ENCODE assay signal across 12 cellular contexts in genomic region chr2:191318729-191319078, GRCh38.
DNase-seq lines count a peak whose midpoint lies in the region; ATAC-seq, FAIRE-seq and TF ChIP-seq lines count a peak whose summit lies in the region.
"Had no signal": no experiment of that assay in that cellular context is flagged by ENCODE, and none has a peak within 500 bp of the region (broad histone marks: within the 10 kb centered on the region; RNA-seq: fewer than 3 reads in every experiment).

No MANE protein-coding gene starts in this region.

- peak; percentile 94 for FAIRE-seq in HepG2 (lab: Jason Lieb, UNC)

- H3K4me3 ChIP-seq in brain microvascular endothelial cell (ENCODE audit: low read depth, low read length) (no peak overlapping the region), HepG2 (replicated peaks in 1 of 3; ENCODE audit: insufficient read depth in 1 of 3, low read depth in 2 of 3, low read length in 3 of 3) (peak overlapping the region in 2 of 3 experiments; percentile 13 to 27; a peak in 5 of 6 replicates)

- intact Hi-C loops in HepG2 (cut with micrococcal nuclease; ENCODE audit: unreplicated experiment): loop anchor here (5.0 kb wide), 1 partner anchor 71 kb away; the partner anchor contains the start of gene MYO1B
- intact Hi-C loops in activated CD4-positive, alpha-beta T cell treated with anti-CD3 and anti-CD28 coated beads for 36 hours (cut with DNase I, micrococcal nuclease): loop anchor here in 1 of 2 experiments (10.0 kb wide), 1 partner anchor 274 kb away; no protein-coding TSS in a partner anchor

- H3K4me3 Mint-ChIP-seq in activated CD4-positive, alpha-beta T cell treated with anti-CD3 and anti-CD28 coated beads for 36 hours: no peak overlapping the region
- H3K4me3 Mint-ChIP-seq: natural killer cell had no signal

- TF ChIP-seq EP300 in HepG2 (IDR thresholded peaks at IDR 0.05; ENCODE audit: low read depth in 2 of 2, low read length in 2 of 2) (no peak), HepG2 (CRISPR knock-in tag; IDR thresholded peaks at IDR 0.05; ENCODE audit: borderline replicate concordance) (no peak)

- in situ Hi-C loops in brain microvascular endothelial cell (cut with HindIII; ENCODE audit: low pct_ligation_motif_present, low sequenced_read_pairs) (no loop called here), HepG2 (cut with HindIII; ENCODE audit: extremely low pct_ligation_motif_present, low pct_unique_long_range_greater_than_20kb) (no loop called here)

- H3K27me3 Mint-ChIP-seq in activated CD4-positive, alpha-beta T cell treated with anti-CD3 and anti-CD28 coated beads for 36 hours: no peaks in the 10 kb centered on the region

- BruUV-seq in HepG2 (replicated peaks; lab: Mats Ljungman, UMichigan): no TSS peak

- peaks cover 13% of the 10 kb centered on the region for H3K4me1 Mint-ChIP-seq in activated CD4-positive, alpha-beta T cell treated with anti-CD3 and anti-CD28 coated beads for 36 hours

- TF ChIP-seq CTCF in brain microvascular endothelial cell (IDR thresholded peaks at IDR 0.05; ENCODE audit: low read depth, low read length, missing control alignments) (no peak), HepG2 (CRISPR knock-in tag; IDR thresholded peaks at IDR 0.05) (no peak)

- H3K4me1 ChIP-seq in HepG2 (ENCODE audit: insufficient read depth, low read length): peaks cover 20% of the 10 kb centered on the region

- no peak for TF ChIP-seq RAD21 in HepG2 (CRISPR knock-in tag; IDR thresholded peaks at IDR 0.05)

- no peaks in the 10 kb centered on the region for H3K36me3 Mint-ChIP-seq in activated CD4-positive, alpha-beta T cell treated with anti-CD3 and anti-CD28 coated beads for 36 hours (ENCODE audit: low read depth)
- H3K36me3 Mint-ChIP-seq: natural killer cell had no signal

- DNase-seq in A172 (ENCODE audit: low spot score): peak; percentile 48
- peak; percentile 44 for DNase-seq in HuH-7.5 (ENCODE audit: low spot score)
- DNase-seq in brain microvascular endothelial cell: peak; percentile 54
- DNase-seq in HepG2 (ENCODE audit: low spot score): peak; percentile 96
- no peak for DNase-seq in pons (ENCODE audit: low spot score)
- no peak for DNase-seq in activated CD4-positive, alpha-beta T cell treated with anti-CD3 and anti-CD28 coated beads for 36 hours
- DNase-seq: caudate nucleus, natural killer cell, T-helper 9 cell had no signal

- H3K27ac Mint-ChIP-seq in activated CD4-positive, alpha-beta T cell treated with anti-CD3 and anti-CD28 coated beads for 36 hours: no peak overlapping the region
- H3K27ac Mint-ChIP-seq: natural killer cell had no signal

- peak overlapping the region; percentile 57 for H3K4me2 ChIP-seq in HepG2 (ENCODE audit: low read depth, low read length)

- ATAC-seq in HepG2: peak; percentile 100
- ATAC-seq in HG03439 (IDR thresholded peaks at IDR 0.05; ENCODE audit: unreplicated experiment): no peak
- ATAC-seq in HG02938 (IDR thresholded peaks at IDR 0.05; ENCODE audit: unreplicated experiment): no peak
- no peak for ATAC-seq in activated CD4-positive, alpha-beta T cell treated with anti-CD3 and anti-CD28 coated beads for 36 hours
- ATAC-seq: natural killer cell had no signal

- H2AFZ ChIP-seq in HepG2 (ENCODE audit: low read length): no peak overlapping the region

- CTCF ChIA-PET in HepG2 (lab: Yijun Ruan, JAX; ENCODE audit: low intra/inter-chr PET ratio, low total read pairs): no interaction called here
- CTCF ChIA-PET in activated CD4-positive, alpha-beta T cell treated with anti-CD3 and anti-CD28 coated beads for 36 hours (lab: Charles Lee): interaction anchor here (1.1 to 1.9 kb wide), 3 partner anchors 19 to 154 kb away, joined by 3 to 4 read pairs (median 3); no protein-coding TSS in a partner anchor

- peaks cover 3% of the 10 kb centered on the region; the same call in 1 of the 2 replicates for H4K20me1 ChIP-seq in HepG2 (ENCODE audit: insufficient read depth, low read length)

- peak; percentile 43 to 55; a peak in 2 of 4 replicates for TF ChIP-seq POLR2A in HepG2 (IDR thresholded peaks at IDR 0.05; ENCODE audit: insufficient read depth in 1 of 2, low read depth in 2 of 2, low read length in 2 of 2)

- no peaks in the 10 kb centered on the region for H3K9me3 Mint-ChIP-seq in activated CD4-positive, alpha-beta T cell treated with anti-CD3 and anti-CD28 coated beads for 36 hours (ENCODE audit: low read depth)
- H3K9me3 Mint-ChIP-seq: natural killer cell had no signal

- H3K9me3 ChIP-seq in HepG2 (ENCODE audit: low read length): no peaks in the 10 kb centered on the region

- H3K27ac ChIP-seq in brain microvascular endothelial cell (peak overlapping the region; percentile 60), HepG2 (ENCODE audit: extremely low read length, insufficient read depth, low read length) (peak overlapping the region; percentile 53)
- H3K27ac ChIP-seq: C4-2B had no signal

- H3K27me3 ChIP-seq in brain microvascular endothelial cell (replicated peaks) (no peaks in the 10 kb centered on the region), HepG2 (ENCODE audit: control insufficient read depth in 1 of 2, insufficient read depth in 2 of 2, low read length in 2 of 2) (no peaks in the 10 kb centered on the region)

- no peak overlapping the region for H3K9ac ChIP-seq in HepG2 (ENCODE audit: insufficient read depth, low read depth, low read length)

- H3K79me2 ChIP-seq in HepG2 (ENCODE audit: insufficient read depth, low read length): peaks cover 50% of the 10 kb centered on the region

- POLR2A ChIA-PET in HepG2 (lab: Yijun Ruan, JAX): interaction anchor here (1.0 to 2.2 kb wide), 3 partner anchors 9 to 72 kb away, joined by 3 to 10 read pairs (median 6); no protein-coding TSS in a partner anchor
- POLR2A ChIA-PET in activated CD4-positive, alpha-beta T cell treated with anti-CD3 and anti-CD28 coated beads for 36 hours (lab: Charles Lee): no interaction called here

- no peaks in the 10 kb centered on the region for H3K36me3 ChIP-seq in brain microvascular endothelial cell (replicated peaks)
- no peaks in the 10 kb centered on the region for H3K36me3 ChIP-seq in HepG2 (replicated peaks in 1 of 2; ENCODE audit: control insufficient read depth in 1 of 2, insufficient read depth in 2 of 2, low read length in 2 of 2)

TF ChIP-seq in HepG2, 621 proteins besides CTCF, POLR2A, EP300 and RAD21 (continues in another document):
- TF ChIP-seq ZFX (CRISPR knock-in tag; IDR thresholded peaks at IDR 0.05; ENCODE audit: low read depth) (peak; percentile 25; the same call in 1 of the 2 replicates), ZBTB26 (CRISPR knock-in tag; IDR thresholded peaks at IDR 0.05; ENCODE audit: borderline replicate concordance) (no peak), THRA (CRISPR knock-in tag; IDR thresholded peaks at IDR 0.05; ENCODE audit: borderline replicate concordance) (0 out of 2 replicates have a peak, but pooled peaks have one; percentile 5), THAP8 (CRISPR knock-in tag; IDR thresholded peaks at IDR 0.05; ENCODE audit: borderline replicate concordance) (no peak), PHF5A (CRISPR knock-in tag; IDR thresholded peaks at IDR 0.05; ENCODE audit: low read depth, unreplicated experiment) (no peak), ZNF703 (CRISPR knock-in tag; IDR thresholded peaks at IDR 0.05; ENCODE audit: borderline replicate concordance) (no peak), NFE2L1 (CRISPR knock-in tag; IDR thresholded peaks at IDR 0.05; ENCODE audit: borderline replicate concordance) (no peak), REXO4 (CRISPR knock-in tag; IDR thresholded peaks at IDR 0.05; ENCODE audit: borderline replicate concordance) (no peak), ZNF704 (CRISPR knock-in tag; IDR thresholded peaks at IDR 0.05; ENCODE audit: borderline replicate concordance) (no peak), FOXK1 (CRISPR knock-in tag; IDR thresholded peaks at IDR 0.05; ENCODE audit: borderline replicate concordance, low read depth) (no peak), ZNF550 (CRISPR knock-in tag; IDR thresholded peaks at IDR 0.05; ENCODE audit: borderline replicate concordance) (no peak)

Comparison
In these comparisons a context has a peak if more than half of its experiments do, and no peak if none do; other contexts are left out.
1. DNase-seq: peak in A172 (single experiment), HuH-7.5 (single experiment), brain microvascular endothelial cell (single experiment) and HepG2 (single experiment); none in pons (single experiment) and activated CD4-positive, alpha-beta T cell treated with anti-CD3 and anti-CD28 coated beads for 36 hours (single experiment).